ENCODE assay signal across 15 cellular contexts in the genomic region with DNA sequence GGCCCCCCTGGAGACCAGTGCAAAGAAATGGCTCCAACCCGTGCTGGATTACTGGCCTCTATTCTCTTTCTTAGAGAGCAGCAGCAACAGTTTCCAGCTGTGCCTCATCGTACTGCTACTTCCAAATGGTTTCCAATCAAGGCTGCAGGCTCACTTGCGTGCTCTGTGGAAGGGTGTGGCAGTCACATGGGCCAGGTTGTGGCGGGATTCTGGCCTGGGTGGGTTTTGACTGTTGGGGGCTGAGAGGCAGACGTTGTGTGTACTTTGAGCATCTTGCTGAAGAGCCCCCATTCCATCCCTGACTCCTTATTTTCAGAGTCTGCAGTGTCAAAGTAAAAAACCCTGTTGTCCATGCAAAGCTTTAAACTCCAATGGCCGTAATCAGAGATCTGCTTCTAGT.
A peak's percentile ranks its signal among the peaks of the same experiment; 100 is the strongest.
DNase-seq lines count a peak whose midpoint lies in the region; ATAC-seq and TF ChIP-seq lines count a peak whose summit lies in the region.
"Had no signal": no experiment of that assay in that cellular context is flagged by ENCODE, and none has a peak within 500 bp of the region (broad histone marks: within the 10 kb centered on the region; RNA-seq: fewer than 3 reads in every experiment).

No MANE protein-coding gene starts in this region.

- no peak for TF ChIP-seq CTCF in type B pancreatic cell (conservative IDR thresholded peaks at IDR 0.05)

- no peaks in the 10 kb centered on the region for H3K36me3 Mint-ChIP-seq in type B pancreatic cell
- H3K36me3 Mint-ChIP-seq: CD14-positive monocyte; CD8-positive, alpha-beta T cell had no signal

- DNase-seq in activated CD8-positive, alpha-beta memory T cell treated with anti-CD3 and anti-CD28 coated beads for 24 hours, result peak; percentile 43
- no peak for DNase-seq in activated CD8-positive, alpha-beta memory T cell treated with anti-CD3 and anti-CD28 coated beads, Interleukin-2, amount 50 U/mL, for 48 hours
- DNase-seq in ecto neural progenitor cell (ENCODE audit: low spot score) (peak; percentile 40), mucosa of gallbladder (ENCODE audit: low spot score) (peak; percentile 2), type B pancreatic cell (ENCODE audit: extremely low spot score, unreplicated experiment) (peak; percentile 31), epidermal melanocyte (ENCODE audit: insufficient read length, low spot score) (no peak)
- DNase-seq: COR-L47, DMS153, DMS79 treated with DMSO at 0.1 percent for 48 hours, EL had no signal

- no peaks in the 10 kb centered on the region for H3K9me3 Mint-ChIP-seq in type B pancreatic cell
- H3K9me3 Mint-ChIP-seq: CD14-positive monocyte; CD8-positive, alpha-beta T cell had no signal

- peaks cover 4% of the 10 kb centered on the region for H3K4me1 Mint-ChIP-seq in type B pancreatic cell (ENCODE audit: unreplicated experiment)
- H3K4me1 Mint-ChIP-seq: CD14-positive monocyte had no signal

- ATAC-seq in HG02981 (IDR thresholded peaks at IDR 0.05; ENCODE audit: unreplicated experiment) (no peak), HG03097 (IDR thresholded peaks at IDR 0.05; ENCODE audit: low FRiP score, unreplicated experiment) (no peak)
- ATAC-seq: CD8-positive, alpha-beta T cell; HCT116 had no signal

- no peak overlapping the region for H3K27ac Mint-ChIP-seq in type B pancreatic cell
- H3K27ac Mint-ChIP-seq: CD14-positive monocyte; CD8-positive, alpha-beta T cell had no signal

- no peak overlapping the region for H3K4me3 Mint-ChIP-seq in type B pancreatic cell
- H3K4me3 Mint-ChIP-seq: CD14-positive monocyte; CD8-positive, alpha-beta T cell had no signal

- H3K27me3 Mint-ChIP-seq in type B pancreatic cell, result peaks cover 3% of the 10 kb centered on the region

Comparison
In these comparisons a context has a peak if more than half of its experiments do, and no peak if none do; other contexts are left out.
1. DNase-seq: peak in activated CD8-positive, alpha-beta memory T cell treated with anti-CD3 and anti-CD28 coated beads for 24 hours (single experiment), ecto neural progenitor cell (single experiment), mucosa of gallbladder (single experiment) and type B pancreatic cell (single experiment); none in activated CD8-positive, alpha-beta memory T cell treated with anti-CD3 and anti-CD28 coated beads, Interleukin-2, amount 50 U/mL, for 48 hours (single experiment) and epidermal melanocyte (single experiment).